8 cellular contexts compared by ENCODE assay signal in the genomic region with DNA sequence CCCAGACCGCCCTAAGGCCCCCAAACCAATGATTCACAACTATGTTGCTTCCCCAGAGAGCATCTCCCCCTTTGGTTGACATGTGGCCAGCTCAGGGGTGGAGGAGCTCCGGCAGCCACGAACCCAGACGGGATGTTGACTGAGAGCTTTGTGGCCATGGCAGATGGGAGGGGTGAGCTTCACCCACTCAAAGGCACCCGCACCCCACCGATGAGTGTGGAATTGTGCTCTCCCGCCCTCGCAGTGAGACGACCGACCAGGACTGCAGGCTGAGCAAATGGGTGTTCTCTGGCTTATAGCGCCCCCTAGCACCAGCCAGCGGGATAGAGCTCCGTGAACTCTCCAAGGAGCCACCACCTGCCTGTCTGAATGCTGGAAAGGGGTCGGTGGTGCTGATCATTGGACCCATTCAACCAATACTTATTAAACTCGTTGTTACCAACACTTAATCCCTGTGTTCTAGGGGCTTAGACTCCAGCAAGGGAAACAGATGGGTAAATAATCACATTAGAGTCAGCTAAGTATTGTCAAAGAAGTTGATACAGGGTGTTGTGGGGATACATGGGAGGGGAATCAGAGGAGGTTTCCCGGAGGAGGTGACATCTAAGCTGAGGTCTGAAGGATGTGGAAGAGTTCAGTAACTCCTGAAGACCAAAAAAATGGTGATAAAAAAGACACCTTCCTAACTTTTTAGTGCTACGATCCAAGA. TPM values are rescaled to one million over a fixed set of nuclear protein-coding genes. Genes with fewer than 3 reads are reported as not detected.
DNase-seq lines count a peak whose midpoint lies in the region; ATAC-seq and TF ChIP-seq lines count a peak whose summit lies in the region.

No MANE protein-coding gene starts in this region.

- H3K4me1 ChIP-seq in cardiac muscle cell (ENCODE audit: low read depth) (no peaks in the 10 kb centered on the region), psoas muscle (no peaks in the 10 kb centered on the region)

- POLR2A ChIA-PET in activated naive CD8-positive, alpha-beta T cell treated with anti-CD3 and anti-CD28 coated beads, Interleukin-2, amount 10 ng/mL, durations not matched to agents 7 days and 5 days (lab: Charles Lee), result interaction anchor here (1.0 to 1.6 kb wide), 2 partner anchors 137 to 268 kb away, joined by 3 read pairs; no protein-coding TSS in a partner anchor

- H3K27ac Mint-ChIP-seq in activated naive CD8-positive, alpha-beta T cell treated with anti-CD3 and anti-CD28 coated beads, Interleukin-2, amount 10 ng/mL, durations not matched to agents 7 days and 5 days, result no peak overlapping the region

- TF ChIP-seq CTCF in AG10803 (conservative IDR thresholded peaks at IDR 0.05; ENCODE audit: low read length) (peak; percentile 96), HFF-Myc (IDR thresholded peaks at IDR 0.05; ENCODE audit: low read depth, low read length, missing control alignments) (peak; percentile 93), cardiac muscle cell (IDR thresholded peaks at IDR 0.05; ENCODE audit: low read depth, low read length) (peak; percentile 93), psoas muscle (IDR thresholded peaks at IDR 0.05) (peak; percentile 53)

- H3K36me3 Mint-ChIP-seq in activated naive CD8-positive, alpha-beta T cell treated with anti-CD3 and anti-CD28 coated beads, Interleukin-2, amount 10 ng/mL, durations not matched to agents 7 days and 5 days, result no peaks in the 10 kb centered on the region

- 9 to 15% (median 11%) methylated on average over 17 of the region's 17 CpGs for WGBS in psoas muscle, 3 donors

- intact Hi-C loops in psoas muscle (cut with DNase I), result loop anchor here (2.0 to 10.0 kb wide), 5 partner anchors 136 to 270 kb away; no protein-coding TSS in a partner anchor

- H3K27ac ChIP-seq in SK-N-MC (no peak overlapping the region), cardiac muscle cell (no peak overlapping the region), psoas muscle (no peak overlapping the region)

- no peaks in the 10 kb centered on the region for H3K9me3 Mint-ChIP-seq in activated naive CD8-positive, alpha-beta T cell treated with anti-CD3 and anti-CD28 coated beads, Interleukin-2, amount 10 ng/mL, durations not matched to agents 7 days and 5 days

- ATAC-seq in activated naive CD8-positive, alpha-beta T cell treated with anti-CD3 and anti-CD28 coated beads, Interleukin-2, amount 10 ng/mL, durations not matched to agents 7 days and 5 days (ENCODE audit: low read depth), result peak; percentile 85
- ATAC-seq in psoas muscle, result peak; percentile 40 to 63 (median 60)
- ATAC-seq in GM19328 (IDR thresholded peaks at IDR 0.05; ENCODE audit: unreplicated experiment), result no peak

- H3K4me3 ChIP-seq in AG10803 (ENCODE audit: low read length) (no peak overlapping the region), HFF-Myc (replicated peaks; ENCODE audit: low read depth, low read length) (no peak overlapping the region), SK-N-MC (peak overlapping the region; percentile 34), cardiac muscle cell (no peak overlapping the region), psoas muscle (no peak overlapping the region)

- H3K4me1 Mint-ChIP-seq in activated naive CD8-positive, alpha-beta T cell treated with anti-CD3 and anti-CD28 coated beads, Interleukin-2, amount 10 ng/mL, durations not matched to agents 7 days and 5 days, result peaks cover 1% of the 10 kb centered on the region

- H3K27me3 ChIP-seq in cardiac muscle cell (no peaks in the 10 kb centered on the region), psoas muscle (ENCODE audit: insufficient read depth in 3 of 3, low read length in 2 of 3) (peaks cover 0 to 30% (median 1%) of the 10 kb centered on the region in 3 donors)

- peaks cover 50% of the 10 kb centered on the region for H3K27me3 Mint-ChIP-seq in activated naive CD8-positive, alpha-beta T cell treated with anti-CD3 and anti-CD28 coated beads, Interleukin-2, amount 10 ng/mL, durations not matched to agents 7 days and 5 days

- H3K9me3 ChIP-seq in SK-N-MC (ENCODE audit: low read depth, low read length), result no peaks in the 10 kb centered on the region
- H3K9me3 ChIP-seq in cardiac muscle cell (ENCODE audit: low read depth), result no peaks in the 10 kb centered on the region
- no peaks in the 10 kb centered on the region for H3K9me3 ChIP-seq in psoas muscle

- no peak overlapping the region for H3K9ac ChIP-seq in SK-N-MC (ENCODE audit: insufficient read length)

- H3K36me3 ChIP-seq in SK-N-MC (ENCODE audit: insufficient read depth, low read length), result no peaks in the 10 kb centered on the region
- no peaks in the 10 kb centered on the region for H3K36me3 ChIP-seq in cardiac muscle cell
- H3K36me3 ChIP-seq in psoas muscle (ENCODE audit: insufficient read depth in 1 of 2, low read depth in 1 of 2), result no peaks in the 10 kb centered on the region

- peak; percentile 88 for DNase-seq in AG10803 (ENCODE audit: low read depth)
- DNase-seq in HFF-Myc (ENCODE audit: extremely low read depth, low read depth), result peak; percentile 55
- DNase-seq in SK-N-MC (ENCODE audit: low read depth, low spot score), result no peak
- peak; percentile 65 for DNase-seq in activated naive CD8-positive, alpha-beta T cell treated with anti-CD3 and anti-CD28 coated beads, Interleukin-2, amount 10 ng/mL, durations not matched to agents 7 days and 5 days
- DNase-seq in cardiac muscle cell (ENCODE audit: low read depth in 1 of 2, low spot score in 1 of 2), result peak; percentile 73 to 82
- peak; percentile 70 to 78 for DNase-seq in psoas muscle
- DNase-seq in GF-D8 (lab: John Stamatoyannopoulos, UW), result no peak

- no peak overlapping the region for H3K4me3 Mint-ChIP-seq in activated naive CD8-positive, alpha-beta T cell treated with anti-CD3 and anti-CD28 coated beads, Interleukin-2, amount 10 ng/mL, durations not matched to agents 7 days and 5 days

RNA-seq across cellular contexts. Expression of a gene that starts 4.5 kb away (rescaled TPM):
- under 1 TPM; 0.36 to 0.37 TPM for total RNA-seq in activated naive CD8-positive, alpha-beta T cell treated with anti-CD3 and anti-CD28 coated beads, Interleukin-2, amount 10 ng/mL, durations not matched to agents 7 days and 5 days
- total RNA-seq in cardiac muscle cell (72.8 and 91.3 TPM in 2 replicates), psoas muscle (100 to 1,000 TPM in 2 of 4 donors, 10 to 100 TPM in 2; 65.0 to 160 (median 92.5) TPM)
- polyA plus RNA-seq in cardiac muscle cell (85.9 and 126 TPM in 2 replicates), psoas muscle (10 to 100 TPM; 58.6 to 80.7 (median 65.0) TPM)

Comparison
In these comparisons a context has a peak if more than half of its experiments do, and no peak if none do; other contexts are left out.
1. DNase-seq: peak in AG10803 (single experiment), HFF-Myc (single experiment), activated naive CD8-positive, alpha-beta T cell treated with anti-CD3 and anti-CD28 coated beads, Interleukin-2, amount 10 ng/mL, durations not matched to agents 7 days and 5 days (single experiment), cardiac muscle cell (2 of 2) and psoas muscle (2 of 2); none in SK-N-MC (single experiment) and GF-D8 (single experiment).
2. RNA of a gene that starts 4.5 kb away (total RNA-seq): 65.0 to 160 TPM in psoas muscle and 72.8 to 91.3 TPM in cardiac muscle cell; 0.36 to 0.37 TPM in activated naive CD8-positive, alpha-beta T cell treated with anti-CD3 and anti-CD28 coated beads, Interleukin-2, amount 10 ng/mL, durations not matched to agents 7 days and 5 days; every median in the first group is over 10 times any median in the second.
3. Peak in every context shown above with its lines, with median percentiles within 50 percentile points of each other: CTCF ChIP-seq.